ENCODE assay signal across 22 cellular contexts in the genomic region with DNA sequence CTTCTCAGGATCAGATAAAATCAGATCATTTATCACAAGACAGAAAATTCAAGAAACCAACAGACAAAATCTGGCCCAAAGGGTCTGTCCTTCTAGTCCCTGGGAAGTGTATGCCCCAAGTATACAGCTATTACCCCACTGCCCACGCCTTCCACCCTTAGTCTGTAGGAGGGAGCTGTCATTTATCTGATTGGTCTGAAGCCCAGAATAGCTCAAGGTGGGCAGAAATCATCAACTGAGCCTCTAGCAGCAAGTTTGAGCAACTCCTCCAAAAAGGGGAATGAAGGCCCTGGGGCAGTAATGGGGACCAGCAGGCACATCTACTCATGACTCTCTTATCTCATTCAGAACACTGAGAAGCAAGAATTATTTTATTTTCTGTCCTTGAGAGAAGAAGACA.
"Had no signal": no experiment of that assay in that cellular context is flagged by ENCODE, and none has a peak within 500 bp of the region (broad histone marks: within the 10 kb centered on the region; RNA-seq: fewer than 3 reads in every experiment).

No MANE protein-coding gene starts in this region.

- H3K4me1 ChIP-seq: SJSA1 had no signal

- H3K9me3 ChIP-seq: SJSA1 had no signal

- H3K36me3 ChIP-seq: SJSA1 had no signal

- DNase-seq: KBM-7, MV-4-11, NCI-H1048, NCI-H1105, NCI-H1417, NCI-H1436 treated with DMSO at 0.1 percent for 48 hours, NCI-H1694, NCI-H187 treated with DMSO at 0.1 percent for 48 hours, NCI-H2029 treated with DMSO at 0.1 percent for 48 hours, NCI-H2171 treated with DMSO at 0.1 percent for 48 hours, NCI-H345, NCI-H524 treated with DMSO at 0.1 percent for 48 hours, NCI-H69, NCI-H774, Right ventricle myocardium superior, RPMI8226, SIG-M5 had no signal

- H3K4me3 ChIP-seq: SJSA1, SK-N-MC had no signal

- FAIRE-seq: HTR-8/SVneo, RCC 7860 had no signal

- H3K27ac ChIP-seq: HL-60, SJSA1, SK-N-MC had no signal
